ENCODE assay signal across 8 cellular contexts in the genomic region with DNA sequence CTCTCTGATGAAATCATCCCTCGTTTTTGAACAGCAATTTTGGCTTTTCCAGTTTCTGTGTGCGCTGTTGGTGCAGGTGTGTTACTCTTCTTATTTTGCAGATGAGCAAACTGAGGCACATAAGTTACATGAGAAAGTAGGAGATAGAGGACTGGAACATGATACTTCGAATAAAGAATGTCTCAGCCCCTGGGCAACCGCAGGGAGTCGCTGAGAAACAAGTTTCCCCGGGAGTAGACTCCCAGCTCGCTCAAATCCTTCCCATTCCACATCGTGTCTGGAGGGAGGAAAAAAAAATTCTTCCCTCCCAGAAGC. TPM values are rescaled to one million over a fixed set of nuclear protein-coding genes. Genes with fewer than 3 reads are reported as not detected.
DNase-seq lines count a peak whose midpoint lies in the region; ATAC-seq and TF ChIP-seq lines count a peak whose summit lies in the region.

No MANE protein-coding gene starts in this region.

- H3K9ac ChIP-seq in Loucy (ENCODE audit: low read depth, low read length, poor library complexity, severe bottlenecking) (peak overlapping the region; percentile 53), endodermal cell (ENCODE audit: extremely low read depth, low read length, poor library complexity, severe bottlenecking) (peak overlapping the region; percentile 89), rectal smooth muscle tissue (ENCODE audit: low read length) (no peak overlapping the region)

- no peak for TF ChIP-seq CTCF in 22Rv1 (IDR thresholded peaks at IDR 0.05)
- TF ChIP-seq CTCF in Loucy (conservative IDR thresholded peaks at IDR 0.05; ENCODE audit: low read length), result peak; percentile 23; the same call in 1 of the 2 replicates
- TF ChIP-seq CTCF in endodermal cell (conservative IDR thresholded peaks at IDR 0.05), result no peak

- WGBS in endodermal cell (ENCODE audit: insufficient coverage in 1 of 2, insufficient read length in 1 of 2), 2 experiments, result 10 to 15% methylated on average over 7 to 8 of the region's 8 CpGs

- no peaks in the 10 kb centered on the region for H3K27me3 Mint-ChIP-seq in endodermal cell (ENCODE audit: insufficient read depth)

- H3K4me3 Mint-ChIP-seq in endodermal cell, result peak overlapping the region; percentile 84

- H3K4me3 ChIP-seq in Loucy (ENCODE audit: low read length, poor library complexity, severe bottlenecking), result peak overlapping the region; percentile 76
- peak overlapping the region; percentile 86 for H3K4me3 ChIP-seq in endodermal cell (ENCODE audit: low read length)
- H3K4me3 ChIP-seq in rectal smooth muscle tissue (ENCODE audit: low read length), result peak overlapping the region; percentile 69

- peak overlapping the region; percentile 98 for H3K27ac Mint-ChIP-seq in endodermal cell

- H3K36me3 Mint-ChIP-seq in endodermal cell (ENCODE audit: low read depth), result peaks cover 10% of the 10 kb centered on the region

- no peaks in the 10 kb centered on the region for H3K9me3 Mint-ChIP-seq in endodermal cell

- H3K4me1 ChIP-seq in Loucy (ENCODE audit: insufficient read depth, low read length, poor library complexity, severe bottlenecking) (peaks cover 23% of the 10 kb centered on the region), endodermal cell (ENCODE audit: control insufficient read depth, insufficient read depth, low read length) (peaks cover 11% of the 10 kb centered on the region), rectal smooth muscle tissue (ENCODE audit: control insufficient read depth, insufficient read depth, low read length) (peaks cover 17% of the 10 kb centered on the region)

- H3K27ac ChIP-seq in 22Rv1 (peak overlapping the region; percentile 87), endodermal cell (ENCODE audit: low read depth, low read length) (peak overlapping the region; percentile 74), rectal smooth muscle tissue (ENCODE audit: low read depth, low read length) (peak overlapping the region; percentile 94)

- no peaks in the 10 kb centered on the region for H3F3A ChIP-seq in Loucy (ENCODE audit: low read depth)

- peaks cover 3% of the 10 kb centered on the region; the same call in 1 of the 2 replicates for H3K79me2 ChIP-seq in Loucy (ENCODE audit: insufficient read depth, low read length)

- H3K36me3 ChIP-seq in Loucy (ENCODE audit: insufficient read depth, low read length) (no peaks in the 10 kb centered on the region; the same call in 1 of the 2 replicates), endodermal cell (ENCODE audit: control insufficient read depth, insufficient read depth, low read length) (peaks cover 18% of the 10 kb centered on the region), rectal smooth muscle tissue (ENCODE audit: control insufficient read depth, insufficient read depth, low read length) (no peaks in the 10 kb centered on the region)

- DNase-seq in endodermal cell, result no peak
- DNase-seq in NCI-H1694 treated with DMSO at 0.1 percent for 48 hours (lab: John Stamatoyannopoulos, UW), result no peak
- no peak for DNase-seq in NCI-H1694 (lab: John Stamatoyannopoulos, UW)
- no peak for DNase-seq in stimulated activated CD4-positive, alpha-beta T cell treated with anti-CD3 and anti-CD28 coated beads, Interleukin-4, amount 100 ng/mL, for 4 hours

- H3K9me3 ChIP-seq in Loucy (ENCODE audit: insufficient read depth, low read depth, low read length) (no peaks in the 10 kb centered on the region), endodermal cell (ENCODE audit: control insufficient read depth, low read length) (no peaks in the 10 kb centered on the region)

- peak overlapping the region; percentile 90 for H2AFZ ChIP-seq in Loucy (ENCODE audit: low read length)

- peak; percentile 6 for ATAC-seq in GM19351 (IDR thresholded peaks at IDR 0.05; ENCODE audit: unreplicated experiment)

- H3K4me1 Mint-ChIP-seq in endodermal cell, result peaks cover 34% of the 10 kb centered on the region

- no peaks in the 10 kb centered on the region for H3K9me2 ChIP-seq in Loucy (replicated peaks; ENCODE audit: low read depth, low read length)

- H4K20me1 ChIP-seq in Loucy (ENCODE audit: insufficient read depth, low read length, poor library complexity, severe bottlenecking), result no peaks in the 10 kb centered on the region

- H3K4me2 ChIP-seq in Loucy (ENCODE audit: low read depth, low read length, poor library complexity, severe bottlenecking), result peak overlapping the region; percentile 91

- H3K27me3 ChIP-seq in Loucy (ENCODE audit: insufficient read depth, low read length, poor library complexity, severe bottlenecking) (no peaks in the 10 kb centered on the region), endodermal cell (ENCODE audit: control insufficient read depth, insufficient read depth, low read length, poor library complexity, severe bottlenecking) (no peaks in the 10 kb centered on the region), rectal smooth muscle tissue (ENCODE audit: control insufficient read depth, insufficient read depth, low read length) (no peaks in the 10 kb centered on the region)

RNA-seq across cellular contexts. Expression of gene MXI1, which starts 18.0 kb away (rescaled TPM):
- 10 to 100 TPM; 31.3 to 55.4 TPM for total RNA-seq in endodermal cell
- 38.6 TPM for polyA plus RNA-seq in endodermal cell (2013, experiment 1 of 2)
- polyA plus RNA-seq in endodermal cell (2013, experiment 2 of 2), result 30.7 TPM
